In the genomic region with DNA sequence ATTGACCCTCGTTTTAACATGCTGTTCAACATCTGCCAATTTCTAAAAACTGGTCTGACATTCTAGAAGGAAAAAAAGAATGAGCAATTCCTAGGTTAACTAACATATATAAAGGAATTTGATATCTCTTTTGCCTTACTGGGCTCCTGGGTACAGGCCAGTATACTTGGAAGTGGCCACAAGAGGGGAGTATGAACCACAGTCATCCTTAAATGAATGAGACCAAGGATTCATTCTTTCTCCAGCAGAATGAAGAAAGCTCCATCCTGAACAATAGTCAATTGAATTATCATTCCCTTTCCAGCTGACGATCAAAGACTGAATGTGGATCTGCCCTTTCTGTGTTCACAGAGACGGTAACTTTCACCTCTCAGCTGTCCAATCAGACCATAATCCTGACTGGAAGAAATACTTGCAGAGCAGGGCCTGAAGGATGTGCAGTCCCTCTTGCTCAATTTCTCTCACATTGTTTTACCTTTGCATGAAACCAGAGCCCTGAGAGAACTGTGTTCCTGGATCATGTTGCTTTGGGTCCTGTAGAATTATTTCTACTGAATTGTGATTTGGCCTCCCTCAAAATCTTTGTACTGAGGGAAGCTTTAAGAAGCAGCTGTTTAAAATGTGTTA, we compare ENCODE assay signal across 8 cellular contexts. TPM values are rescaled to one million over a fixed set of nuclear protein-coding genes. Genes with fewer than 3 reads are reported as not detected.
DNase-seq lines count a peak whose midpoint lies in the region; ATAC-seq, FAIRE-seq and TF ChIP-seq lines count a peak whose summit lies in the region.

No MANE protein-coding gene starts in this region.

- DNase-seq in BE2C (peak; percentile 34), HTR-8/SVneo (ENCODE audit: insufficient read length, low spot score) (peak; percentile 33), GM12878 (ENCODE audit: low read depth, low spot score) (no peak), kidney tubule cell (ENCODE audit: low spot score) (peak; percentile 54), NCI-H128 (lab: John Stamatoyannopoulos, UW; ENCODE audit: unreplicated experiment) (no peak), GM20000 (ENCODE audit: low spot score) (no peak)

- H3K9me3 ChIP-seq in BE2C (no peaks in the 10 kb centered on the region), GM12878 (replicated peaks; ENCODE audit: control insufficient read depth, insufficient read depth, low read length) (no peaks in the 10 kb centered on the region)

- TF ChIP-seq POLR2A in GM12878 (IDR thresholded peaks at IDR 0.05; ENCODE audit: low read depth, low read length), result no peak

- WGBS in GM12878 (ENCODE audit: insufficient coverage, insufficient replicate concordance, low lambda C conversion rate, missing lambda C conversion rate), result 31% methylated on average over 3 of the region's 3 CpGs

- no peak for TF ChIP-seq EP300 in GM12878 (IDR thresholded peaks at IDR 0.05; ENCODE audit: borderline replicate concordance in 1 of 2, control insufficient read depth in 1 of 2, low read depth in 2 of 2, low read length in 2 of 2)

- in situ Hi-C loops in GM12878 (cut with MboI), result no loop called here

- H3K4me3 ChIP-seq in BE2C (ENCODE audit: low read depth, low read length) (no peak overlapping the region), GM12878 (no peak overlapping the region)

- SMC1A ChIA-PET in GM12878 (lab: Charles Lee; ENCODE audit: uncharacterized antibody, unreplicated experiment), result no interaction called here

- 0 out of 2 replicates have a peak, but pooled peaks have one; percentile 2 for TF ChIP-seq RAD21 in GM12878 (IDR thresholded peaks at IDR 0.05; ENCODE audit: insufficient read depth, low read depth, low read length)

- ATAC-seq in GM12878 (peak; percentile 29; the same call in 1 of the 3 replicates), HG02623 (IDR thresholded peaks at IDR 0.05; ENCODE audit: unreplicated experiment) (no peak), HG02884 (IDR thresholded peaks at IDR 0.05; ENCODE audit: unreplicated experiment) (no peak)

- FAIRE-seq in HTR-8/SVneo (lab: Jason Lieb, UNC), result no peak
- no peak for FAIRE-seq in GM12878 (lab: Jason Lieb, UNC)

- CTCF ChIA-PET in GM12878 (lab: Yijun Ruan, JAX), result interaction anchor here (0.6 to 1.6 kb wide), 4 partner anchors 13 to 294 kb away, joined by 3 to 4 read pairs (median 3); no protein-coding TSS in a partner anchor

- H3K36me3 ChIP-seq in BE2C, result no peaks in the 10 kb centered on the region
- no peaks in the 10 kb centered on the region for H3K36me3 ChIP-seq in GM12878 (ENCODE audit: control insufficient read depth in 2 of 2, insufficient read depth in 2 of 2, low read length in 1 of 2)

- H3K27ac ChIP-seq in GM12878 (ENCODE audit: control insufficient read depth, insufficient read depth), result no peak overlapping the region

- no peaks in the 10 kb centered on the region for H4K20me1 ChIP-seq in GM12878 (ENCODE audit: control insufficient read depth, insufficient read depth)

- H2AFZ ChIP-seq in GM12878 (ENCODE audit: control insufficient read depth, low read depth, low read length), result no peak overlapping the region

- TF ChIP-seq CTCF in BE2C (IDR thresholded peaks at IDR 0.05; ENCODE audit: low read depth, low read length) (peak; percentile 70), GM12878 (IDR thresholded peaks at IDR 0.05 in 2 of 3, conservative IDR thresholded peaks at IDR 0.05 in 1 of 3; ENCODE audit: control insufficient read depth in 2 of 3, extremely low read depth in 1 of 3, insufficient read depth in 1 of 3, low read depth in 3 of 3, low read length in 3 of 3) (peak; percentile 6 to 9 (median 9); a peak in 1 of 6 replicates), GM20000 (IDR thresholded peaks at IDR 0.05; ENCODE audit: extremely low read depth, missing control alignments) (no peak)

- H3K27me3 ChIP-seq in BE2C, result no peaks in the 10 kb centered on the region
- H3K27me3 ChIP-seq in GM12878 (replicated peaks in 1 of 2; ENCODE audit: control insufficient read depth in 2 of 2, insufficient read depth in 2 of 2, low read length in 1 of 2), result no peaks in the 10 kb centered on the region

- RAD21 ChIA-PET in GM12878 (lab: Charles Lee; ENCODE audit: unreplicated experiment), result no interaction called here

- no TSS peak for BruUV-seq in GM12878 (replicated peaks; lab: Mats Ljungman, UMichigan)

- no peaks in the 10 kb centered on the region for H3K4me1 ChIP-seq in BE2C
- H3K4me1 ChIP-seq in GM12878 (ENCODE audit: control insufficient read depth, insufficient read depth, low read length), result no peaks in the 10 kb centered on the region

- POLR2A ChIA-PET in GM12878 (lab: Charles Lee), result no interaction called here

- H3K9ac ChIP-seq in GM12878 (ENCODE audit: control insufficient read depth, insufficient read depth, low read length), result no peak overlapping the region

- intact Hi-C loops in GM12878 (cut with micrococcal nuclease; ENCODE audit: unreplicated experiment), result no loop called here

- H3K79me2 ChIP-seq in GM12878 (ENCODE audit: control insufficient read depth, insufficient read depth, low read length), result no peaks in the 10 kb centered on the region

- H3K4me2 ChIP-seq in GM12878 (ENCODE audit: control insufficient read depth, insufficient read depth), result no peak overlapping the region

TF ChIP-seq in GM12878, 131 proteins besides CTCF, POLR2A, EP300 and RAD21 (continues in another document):
- TF ChIP-seq POLR2AphosphoS5 (IDR thresholded peaks at IDR 0.05; ENCODE audit: low read length), result no peak
- TF ChIP-seq, protein P1, sequence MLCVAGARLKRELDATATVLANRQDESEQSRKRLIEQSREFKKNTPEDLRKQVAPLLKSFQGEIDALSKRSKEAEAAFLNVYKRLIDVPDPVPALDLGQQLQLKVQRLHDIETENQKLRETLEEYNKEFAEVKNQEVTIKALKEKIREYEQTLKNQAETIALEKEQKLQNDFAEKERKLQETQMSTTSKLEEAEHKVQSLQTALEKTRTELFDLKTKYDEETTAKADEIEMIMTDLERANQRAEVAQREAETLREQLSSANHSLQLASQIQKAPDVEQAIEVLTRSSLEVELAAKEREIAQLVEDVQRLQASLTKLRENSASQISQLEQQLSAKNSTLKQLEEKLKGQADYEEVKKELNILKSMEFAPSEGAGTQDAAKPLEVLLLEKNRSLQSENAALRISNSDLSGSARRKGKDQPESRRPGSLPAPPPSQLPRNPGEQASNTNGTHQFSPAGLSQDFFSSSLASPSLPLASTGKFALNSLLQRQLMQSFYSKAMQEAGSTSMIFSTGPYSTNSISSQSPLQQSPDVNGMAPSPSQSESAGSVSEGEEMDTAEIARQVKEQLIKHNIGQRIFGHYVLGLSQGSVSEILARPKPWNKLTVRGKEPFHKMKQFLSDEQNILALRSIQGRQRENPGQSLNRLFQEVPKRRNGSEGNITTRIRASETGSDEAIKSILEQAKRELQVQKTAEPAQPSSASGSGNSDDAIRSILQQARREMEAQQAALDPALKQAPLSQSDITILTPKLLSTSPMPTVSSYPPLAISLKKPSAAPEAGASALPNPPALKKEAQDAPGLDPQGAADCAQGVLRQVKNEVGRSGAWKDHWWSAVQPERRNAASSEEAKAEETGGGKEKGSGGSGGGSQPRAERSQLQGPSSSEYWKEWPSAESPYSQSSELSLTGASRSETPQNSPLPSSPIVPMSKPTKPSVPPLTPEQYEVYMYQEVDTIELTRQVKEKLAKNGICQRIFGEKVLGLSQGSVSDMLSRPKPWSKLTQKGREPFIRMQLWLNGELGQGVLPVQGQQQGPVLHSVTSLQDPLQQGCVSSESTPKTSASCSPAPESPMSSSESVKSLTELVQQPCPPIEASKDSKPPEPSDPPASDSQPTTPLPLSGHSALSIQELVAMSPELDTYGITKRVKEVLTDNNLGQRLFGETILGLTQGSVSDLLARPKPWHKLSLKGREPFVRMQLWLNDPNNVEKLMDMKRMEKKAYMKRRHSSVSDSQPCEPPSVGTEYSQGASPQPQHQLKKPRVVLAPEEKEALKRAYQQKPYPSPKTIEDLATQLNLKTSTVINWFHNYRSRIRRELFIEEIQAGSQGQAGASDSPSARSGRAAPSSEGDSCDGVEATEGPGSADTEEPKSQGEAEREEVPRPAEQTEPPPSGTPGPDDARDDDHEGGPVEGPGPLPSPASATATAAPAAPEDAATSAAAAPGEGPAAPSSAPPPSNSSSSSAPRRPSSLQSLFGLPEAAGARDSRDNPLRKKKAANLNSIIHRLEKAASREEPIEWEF (IDR thresholded peaks at IDR 0.05; ENCODE audit: insufficient replicate concordance, low read depth, low read length), result no peak
- no peak for TF ChIP-seq ZNF24 (IDR thresholded peaks at IDR 0.05)
- no peak for TF ChIP-seq SPI1 (IDR thresholded peaks at IDR 0.05; ENCODE audit: borderline replicate concordance, insufficient read depth, low read depth, low read length)

RNA-seq across cellular contexts. Expression of gene SPARCL1, which starts 14.8 kb away (rescaled TPM):
- polyA plus RNA-seq in BE2C (2012; ENCODE audit: insufficient read depth, insufficient read length, low read depth), result 0.91 TPM
- not detected in 2 replicates for total RNA-seq in GM12878 (2013; cell fraction: nucleolus; rRNA removed)
- not detected in 2 replicates for total RNA-seq in GM12878 (2014; rRNA removed)
- not detected in 2 replicates for total RNA-seq in GM12878 (2014; rRNA removed; fragmentation: Illumina TruSeq; extraction: Trizol)
- 0.74 and 1.1 TPM in 2 replicates for total RNA-seq in GM12878 (2021)
- not detected for polyA plus RNA-seq in GM12878 (2011; ENCODE audit: low read depth)
- 0.07 and 0.10 TPM in 2 replicates for polyA plus RNA-seq in GM12878 (2011; rRNA removed)
- not detected in 2 replicates for polyA plus RNA-seq in GM12878 (2011; cell fraction: cytosol; rRNA removed)
- 0.07 TPM in 1 of 2 replicates, not detected in the other for polyA plus RNA-seq in GM12878 (2011; cell fraction: nucleus; rRNA removed)
- not detected in 2 replicates for polyA plus RNA-seq in GM12878 (2012)
- not detected in 2 replicates for polyA plus RNA-seq in GM12878 (2014; fragmentation: Illumina TruSeq; extraction: Trizol)
- polyA plus RNA-seq in GM12878 (2014; fragmentation: Nextera tagmentation; extraction: Ambion mirVana), result not detected
- polyA plus RNA-seq in GM12878 (2014; rRNA removed), result not detected in 2 replicates
- not detected for polyA plus RNA-seq in GM12878 (2016; fragmentation: Nextera tagmentation; extraction: Ambion mirVana)
- polyA minus RNA-seq in GM12878 (2011; rRNA and poly(A)+ RNA removed), result not detected in 2 replicates
- polyA minus RNA-seq in GM12878 (2011; cell fraction: cytosol; rRNA and poly(A)+ RNA removed), result not detected in 2 replicates
- polyA minus RNA-seq in GM12878 (2011; cell fraction: nucleus; rRNA and poly(A)+ RNA removed), result not detected in 2 replicates

Comparison
In these comparisons a context has a peak if more than half of its experiments do, and no peak if none do; other contexts are left out.
1. DNase-seq: peak in BE2C (single experiment), HTR-8/SVneo (single experiment) and kidney tubule cell (single experiment); none in GM12878 (single experiment), NCI-H128 (single experiment) and GM20000 (single experiment).